ENCODE assay signal across 7 cellular contexts in genomic region chr1:39272027-39272790, GRCh38.
DNase-seq lines count a peak whose midpoint lies in the region; ATAC-seq and TF ChIP-seq lines count a peak whose summit lies in the region.

No MANE protein-coding gene starts in this region.

- H3K27ac ChIP-seq in HEK293 (ENCODE audit: extremely low read depth, low read depth, low read length) (no peak overlapping the region; the same call in 1 of the 2 replicates), psoas muscle (peak overlapping the region; percentile 34)

- ATAC-seq in GM18505 (IDR thresholded peaks at IDR 0.05; ENCODE audit: unreplicated experiment) (peak; percentile 54), psoas muscle (no peak)

- no peak overlapping the region for H3K4me3 Mint-ChIP-seq in MCF 10A (ENCODE audit: unreplicated experiment)

- TF ChIP-seq CTCF in HEK293 (tag by site-specific recombination; IDR thresholded peaks at IDR 0.05), result no peak
- TF ChIP-seq CTCF in psoas muscle (IDR thresholded peaks at IDR 0.05), result no peak
- no peak for TF ChIP-seq CTCF in MCF 10A (IDR thresholded peaks at IDR 0.05; ENCODE audit: unreplicated experiment)

- no peak overlapping the region for H3K9ac ChIP-seq in endocrine pancreas (ENCODE audit: control insufficient read depth, insufficient read depth, low read length)

- TF ChIP-seq POLR2A in GM18505 (IDR thresholded peaks at IDR 0.05; ENCODE audit: borderline replicate concordance, extremely low read depth, insufficient read depth, insufficient read length), result no peak

- H3K27me3 Mint-ChIP-seq in MCF 10A (ENCODE audit: insufficient read depth, unreplicated experiment), result no peaks in the 10 kb centered on the region

- POLR2A ChIA-PET in HEK293 (lab: Yijun Ruan, JAX) (interaction anchor here (0.7 to 1.3 kb wide), 2 partner anchors 80 to 283 kb away, joined by 3 to 4 read pairs; no protein-coding TSS in a partner anchor), MCF 10A (lab: Yijun Ruan, JAX) (interaction anchor here (0.6 to 1.2 kb wide), 2 partner anchors 13 to 394 kb away, joined by 3 to 4 read pairs; no protein-coding TSS in a partner anchor)

- WGBS in psoas muscle, 3 donors, result 12 to 39% (median 32%) methylated on average over 3 of the region's 3 CpGs

- peaks cover 16% of the 10 kb centered on the region for H3K36me3 Mint-ChIP-seq in MCF 10A (ENCODE audit: insufficient read depth, unreplicated experiment)

- no peaks in the 10 kb centered on the region for H3K36me3 ChIP-seq in HEK293 (ENCODE audit: control insufficient read depth in 2 of 2, insufficient read depth in 1 of 2, low read length in 2 of 2)
- no peaks in the 10 kb centered on the region for H3K36me3 ChIP-seq in endocrine pancreas (ENCODE audit: control insufficient read depth, insufficient read depth, low read length)
- H3K36me3 ChIP-seq in psoas muscle (ENCODE audit: insufficient read depth in 1 of 2, low read depth in 1 of 2), result no peaks in the 10 kb centered on the region

- H3K27ac Mint-ChIP-seq in MCF 10A (ENCODE audit: low read depth, unreplicated experiment), result no peak overlapping the region

- peaks cover 17% of the 10 kb centered on the region for H3K4me1 ChIP-seq in HEK293 (ENCODE audit: control insufficient read depth, insufficient read depth, low read length)
- peaks cover 15% of the 10 kb centered on the region for H3K4me1 ChIP-seq in endocrine pancreas (ENCODE audit: control insufficient read depth, insufficient read depth, low read length)
- H3K4me1 ChIP-seq in psoas muscle, result peaks cover 41% of the 10 kb centered on the region

- no peaks in the 10 kb centered on the region for H3K9me3 Mint-ChIP-seq in MCF 10A (ENCODE audit: unreplicated experiment)

- H3K9me3 ChIP-seq in HEK293 (ENCODE audit: control insufficient read depth, insufficient read depth, low read depth, low read length), result no peaks in the 10 kb centered on the region
- no peaks in the 10 kb centered on the region for H3K9me3 ChIP-seq in endocrine pancreas (ENCODE audit: control insufficient read depth, low read length)
- H3K9me3 ChIP-seq in psoas muscle, result no peaks in the 10 kb centered on the region

- DNase-seq in NCI-H69 (lab: John Stamatoyannopoulos, UW) (peak; percentile 85), psoas muscle (no peak), HK-2 (ENCODE audit: unreplicated experiment) (no peak), MCF 10A (ENCODE audit: unreplicated experiment) (no peak)

- H3K4me3 ChIP-seq in HEK293 (ENCODE audit: low read depth, low read length), result no peak overlapping the region
- H3K4me3 ChIP-seq in endocrine pancreas (ENCODE audit: control insufficient read depth, insufficient read depth, low read length), result peak overlapping the region; percentile 40
- no peak overlapping the region for H3K4me3 ChIP-seq in psoas muscle

- CTCF ChIA-PET in HEK293 (lab: Yijun Ruan, JAX), result interaction anchor here (0.6 to 1.5 kb wide), 8 partner anchors 17 to 267 kb away, joined by 3 to 7 read pairs (median 4); no protein-coding TSS in a partner anchor
- CTCF ChIA-PET in MCF 10A (lab: Yijun Ruan, JAX), result interaction anchor here (0.6 to 6.1 kb wide), 5 partner anchors 14 to 173 kb away, joined by 3 to 29 read pairs (median 9); no protein-coding TSS in a partner anchor

- peaks cover 58% of the 10 kb centered on the region for H3K4me1 Mint-ChIP-seq in MCF 10A (ENCODE audit: insufficient read depth, unreplicated experiment)

- intact Hi-C loops in psoas muscle (cut with DNase I), result no loop called here
- intact Hi-C loops in MCF 10A (cut with micrococcal nuclease), result loop anchor here (10.0 kb wide), 1 partner anchor 263 kb away; no protein-coding TSS in a partner anchor

- BruUV-seq in MCF 10A (replicated peaks; lab: Mats Ljungman, UMichigan), result no TSS peak

- no peaks in the 10 kb centered on the region for H3K27me3 ChIP-seq in endocrine pancreas (ENCODE audit: control insufficient read depth, insufficient read depth, low read length)
- no peaks in the 10 kb centered on the region for H3K27me3 ChIP-seq in psoas muscle (ENCODE audit: insufficient read depth in 3 of 3, low read length in 2 of 3)

TF ChIP-seq in HEK293, 187 proteins besides CTCF, POLR2A, EP300 and RAD21 (continues in another document):
- TF ChIP-seq ZNF391 (tag by site-specific recombination; IDR thresholded peaks at IDR 0.05; ENCODE audit: borderline replicate concordance, low read depth) (no peak), ZNF426 (tag by site-specific recombination; IDR thresholded peaks at IDR 0.05) (no peak), ZNF555 (tag by site-specific recombination; conservative IDR thresholded peaks at IDR 0.05) (no peak), ZSCAN30 (tag by site-specific recombination; IDR thresholded peaks at IDR 0.05) (no peak), ZNF184 (tag by site-specific recombination; IDR thresholded peaks at IDR 0.05) (no peak), MYNN (tag by site-specific recombination; IDR thresholded peaks at IDR 0.05; ENCODE audit: borderline replicate concordance) (no peak), ZNF335 (tag by site-specific recombination; conservative IDR thresholded peaks at IDR 0.05) (no peak), ZNF654 (tag by site-specific recombination; IDR thresholded peaks at IDR 0.05; ENCODE audit: low read depth) (no peak), ZNF366 (tag by site-specific recombination; conservative IDR thresholded peaks at IDR 0.05) (0 out of 2 replicates have a peak, but pooled peaks have one; percentile 12), TRIM28 (IDR thresholded peaks at IDR 0.05; ENCODE audit: borderline replicate concordance, low read length) (peak; percentile 58; the same call in 1 of the 2 replicates), SP2 (tag by site-specific recombination; IDR thresholded peaks at IDR 0.05) (no peak), MZF1 (tag by site-specific recombination; IDR thresholded peaks at IDR 0.05; ENCODE audit: borderline replicate concordance) (no peak), ZNF423 (tag by site-specific recombination; IDR thresholded peaks at IDR 0.05) (no peak), ZNF341 (tag by site-specific recombination; IDR thresholded peaks at IDR 0.05; ENCODE audit: low read depth) (0 out of 2 replicates have a peak, but pooled peaks have one; percentile 23), FEZF1 (tag by site-specific recombination; IDR thresholded peaks at IDR 0.05) (peak; percentile 61), ZNF350 (tag by site-specific recombination; IDR thresholded peaks at IDR 0.05) (no peak), ZNF280D (tag by site-specific recombination; IDR thresholded peaks at IDR 0.05) (no peak), PRDM1 (tag by site-specific recombination; IDR thresholded peaks at IDR 0.05) (peak; percentile 72), ZBTB48 (tag by site-specific recombination; IDR thresholded peaks at IDR 0.05) (peak; percentile 68; the same call in 1 of the 2 replicates), ZNF146 (tag by site-specific recombination; IDR thresholded peaks at IDR 0.05) (no peak), INSM2 (tag by site-specific recombination; IDR thresholded peaks at IDR 0.05) (no peak), ZBTB17 (tag by site-specific recombination; IDR thresholded peaks at IDR 0.05) (peak; percentile 59), ZNF394 (tag by site-specific recombination; IDR thresholded peaks at IDR 0.05; ENCODE audit: borderline replicate concordance) (peak; percentile 84), ZNF274 (IDR thresholded peaks at IDR 0.05; ENCODE audit: low read length) (no peak), ZNF274 (tag by site-specific recombination; IDR thresholded peaks at IDR 0.05; ENCODE audit: borderline replicate concordance) (no peak), OSR2 (tag by site-specific recombination; IDR thresholded peaks at IDR 0.05) (peak; percentile 65; the same call in 1 of the 2 replicates), ZBTB8A (tag by site-specific recombination; IDR thresholded peaks at IDR 0.05) (no peak)
